ENCODE assay signal across 33 cellular contexts in genomic region chr19:54489341-54489740, GRCh38. TPM values are rescaled to one million over a fixed set of nuclear protein-coding genes. Genes with fewer than 3 reads are reported as not detected.
"Had no signal": no experiment of that assay in that cellular context is flagged by ENCODE, and none has a peak within 500 bp of the region (broad histone marks: within the 10 kb centered on the region; RNA-seq: fewer than 3 reads in every experiment).

No MANE protein-coding gene starts in this region.

- H3K4me1 ChIP-seq: adrenal gland, body of pancreas, breast epithelium had no signal

- H3K36me3 ChIP-seq: adrenal gland, brain microvascular endothelial cell, breast epithelium had no signal

- ATAC-seq: activated CD4-positive, alpha-beta T cell treated with anti-CD3 and anti-CD28 coated beads for 36 hours; activated CD4-positive, CD25-positive, alpha-beta regulatory T cell treated with anti-CD3 and anti-CD28 coated beads, Interleukin-2, amount 50 U/mL, for 24 hours; activated CD8-positive, alpha-beta memory T cell treated with anti-CD3 and anti-CD28 coated beads, Interleukin-2, amount 10 ng/mL, durations not matched to agents 7 days and 5 days; activated CD8-positive, alpha-beta T cell treated with anti-CD3 and anti-CD28 coated beads, Interleukin-2, amount 10 ng/mL, durations not matched to agents 7 days and 5 days; activated naive CD4-positive, alpha-beta T cell treated with anti-CD3 and anti-CD28 coated beads, Interleukin-2, amount 50 U/mL, for 72 hours; activated T-cell treated with anti-CD3 and anti-CD28 coated beads, Interleukin-2, amount 50 U/mL, for 72 hours; activated T-helper 17 cell treated with anti-CD3 and anti-CD28 coated beads, Interleukin-2, amount 50 U/mL, for 72 hours; body of pancreas; WTC11 had no signal

- H3K9me3 ChIP-seq: adrenal gland, body of pancreas, breast epithelium had no signal

- H3K27ac ChIP-seq: adrenal gland, body of pancreas, brain microvascular endothelial cell, breast epithelium, VCaP had no signal

- DNase-seq: activated CD4-positive, alpha-beta memory T cell treated with anti-CD3 and anti-CD28 coated beads, Interleukin-2, amount 10 ng/mL, durations not matched to agents 7 days and 5 days; activated CD4-positive, alpha-beta T cell treated with anti-CD3 and anti-CD28 coated beads for 1 hour; activated CD4-positive, alpha-beta T cell treated with anti-CD3 and anti-CD28 coated beads for 36 hours; activated CD4-positive, alpha-beta T cell treated with anti-CD3 and anti-CD28 coated beads for 48 hours; activated CD4-positive, alpha-beta T cell treated with anti-CD3 and anti-CD28 coated beads, Interleukin-2, amount 10 ng/mL, durations not matched to agents 7 days and 5 days; activated CD4-positive, alpha-beta T cell treated with anti-CD3 and anti-CD28 coated beads, Interleukin-2, amount 50 U/mL, for 48 hours; activated CD4-positive, CD25-positive, alpha-beta regulatory T cell; activated CD8-positive, alpha-beta memory T cell treated with anti-CD3 and anti-CD28 coated beads for 24 hours; activated CD8-positive, alpha-beta memory T cell treated with anti-CD3 and anti-CD28 coated beads, Interleukin-2, amount 10 ng/mL, durations not matched to agents 7 days and 5 days; activated CD8-positive, alpha-beta memory T cell treated with anti-CD3 and anti-CD28 coated beads, Interleukin-2, amount 50 U/mL, for 48 hours; activated CD8-positive, alpha-beta T cell treated with anti-CD3 and anti-CD28 coated beads, Interleukin-2, amount 10 ng/mL, durations not matched to agents 7 days and 5 days; activated gamma-delta T cell treated with Interleukin-2 at 50 U/mL for 16 hours; activated naive CD4-positive, alpha-beta T cell; activated naive CD4-positive, alpha-beta T cell treated with anti-CD3 and anti-CD28 coated beads for 36 hours; activated naive CD4-positive, alpha-beta T cell treated with anti-CD3 and anti-CD28 coated beads, Interleukin-2, amount 50 U/mL, for 16 hours; activated naive CD8-positive, alpha-beta T cell treated with anti-CD3 and anti-CD28 coated beads for 36 hours; activated T-cell treated with anti-CD3 and anti-CD28 coated beads, Interleukin-2, amount 50 U/mL, for 24 hours; activated T-cell treated with anti-CD3 and anti-CD28 coated beads, Interleukin-2, amount 50 U/mL, for 72 hours; adrenal gland; amniotic stem cell; aorta; body of pancreas; brain microvascular endothelial cell; central memory CD4-positive, alpha-beta T cell; T-helper 1 cell; T-helper 2 cell; T-helper 9 cell had no signal

- H3K4me3 ChIP-seq: adrenal gland, body of pancreas, breast epithelium had no signal

- H3K27me3 ChIP-seq: brain microvascular endothelial cell had no signal

RNA-seq across cellular contexts. Expression of gene LAIR2, which starts 13.3 kb away (rescaled TPM):
- polyA plus RNA-seq: adrenal gland, aorta had no signal
